In genomic region chr18:48595703-48596218, GRCh38 we compare ENCODE assay signal across 31 cellular contexts.
"Had no signal": no experiment of that assay in that cellular context is flagged by ENCODE, and none has a peak within 500 bp of the region (broad histone marks: within the 10 kb centered on the region; RNA-seq: fewer than 3 reads in every experiment).

No MANE protein-coding gene starts in this region.

- H3K27ac Mint-ChIP-seq: activated CD8-positive, alpha-beta T cell treated with anti-CD3 and anti-CD28 coated beads for 36 hours; activated naive CD8-positive, alpha-beta T cell treated with anti-CD3 and anti-CD28 coated beads, Interleukin-2, amount 50 U/mL, for 24 hours; activated T-helper 17 cell treated with anti-CD3 and anti-CD28 coated beads, Interleukin-2, amount 50 U/mL, for 72 hours; mesothelial cell of epicardium; nephron progenitor cell; stimulated activated naive B cell treated with anti-CD40 and anti-IgM and Interleukin-4, amounts not matched to agents 10 μg/mL and 1 μg/mL and 100 μg/mL, for 72 hours; T-helper 1 cell treated with Interleukin-12 subunit alpha and Interleukin-12 subunit beta and Interleukin-4 antibody, amounts not matched to agents 30 μg/mL and 1 μg/mL, for 36 hours had no signal

- H3K9me3 ChIP-seq: esophagus squamous epithelium, neutrophil, tibial nerve had no signal

- H3K36me3 Mint-ChIP-seq: naive B cell had no signal

- H3K4me3 ChIP-seq: esophagus squamous epithelium, hepatocyte, smooth muscle cell, tibial nerve had no signal

- FAIRE-seq: colon, frontal cortex, TTC549 had no signal

- H3K4me3 Mint-ChIP-seq: activated CD8-positive, alpha-beta T cell treated with anti-CD3 and anti-CD28 coated beads for 36 hours; activated naive CD8-positive, alpha-beta T cell treated with anti-CD3 and anti-CD28 coated beads, Interleukin-2, amount 50 U/mL, for 24 hours; activated T-cell treated with anti-CD3 and anti-CD28 coated beads, Interleukin-2, amount 50 U/mL, for 4 hours; activated T-helper 17 cell treated with anti-CD3 and anti-CD28 coated beads, Interleukin-2, amount 50 U/mL, for 72 hours; central memory CD8-positive, alpha-beta T cell; mesothelial cell of epicardium; naive B cell; nephron progenitor cell; stimulated activated naive B cell treated with anti-CD40 and anti-IgM and Interleukin-4, amounts not matched to agents 10 μg/mL and 1 μg/mL and 100 μg/mL, for 72 hours; T-helper 1 cell treated with Interleukin-12 subunit alpha and Interleukin-12 subunit beta and Interleukin-4 antibody, amounts not matched to agents 30 μg/mL and 1 μg/mL, for 36 hours had no signal

- H3K36me3 ChIP-seq: esophagus squamous epithelium, neutrophil had no signal

- ATAC-seq: activated CD8-positive, alpha-beta T cell treated with anti-CD3 and anti-CD28 coated beads for 36 hours; activated naive CD8-positive, alpha-beta T cell treated with anti-CD3 and anti-CD28 coated beads, Interleukin-2, amount 50 U/mL, for 24 hours; activated T-cell treated with anti-CD3 and anti-CD28 coated beads, Interleukin-2, amount 50 U/mL, for 4 hours; activated T-helper 17 cell treated with anti-CD3 and anti-CD28 coated beads, Interleukin-2, amount 50 U/mL, for 72 hours; stimulated activated naive B cell treated with anti-CD40 and anti-IgM and Interleukin-4, amounts not matched to agents 10 μg/mL and 1 μg/mL and 100 μg/mL, for 72 hours had no signal

- H3K4me1 Mint-ChIP-seq: activated naive CD8-positive, alpha-beta T cell treated with anti-CD3 and anti-CD28 coated beads, Interleukin-2, amount 50 U/mL, for 24 hours; activated T-helper 17 cell treated with anti-CD3 and anti-CD28 coated beads, Interleukin-2, amount 50 U/mL, for 72 hours; central memory CD8-positive, alpha-beta T cell; naive B cell; stimulated activated naive B cell treated with anti-CD40 and anti-IgM and Interleukin-4, amounts not matched to agents 10 μg/mL and 1 μg/mL and 100 μg/mL, for 72 hours had no signal

- H3K27me3 ChIP-seq: esophagus squamous epithelium, hepatocyte, neutrophil, tibial nerve had no signal

- H3K27ac ChIP-seq: hepatocyte, neutrophil, tibial nerve, VCaP had no signal

- H3K9me3 Mint-ChIP-seq: activated CD8-positive, alpha-beta T cell treated with anti-CD3 and anti-CD28 coated beads for 36 hours; activated naive CD8-positive, alpha-beta T cell treated with anti-CD3 and anti-CD28 coated beads, Interleukin-2, amount 50 U/mL, for 24 hours; activated T-cell treated with anti-CD3 and anti-CD28 coated beads, Interleukin-2, amount 50 U/mL, for 4 hours; activated T-helper 17 cell treated with anti-CD3 and anti-CD28 coated beads, Interleukin-2, amount 50 U/mL, for 72 hours; central memory CD8-positive, alpha-beta T cell; mesothelial cell of epicardium; naive B cell; nephron progenitor cell; stimulated activated naive B cell treated with anti-CD40 and anti-IgM and Interleukin-4, amounts not matched to agents 10 μg/mL and 1 μg/mL and 100 μg/mL, for 72 hours; T-helper 1 cell treated with Interleukin-12 subunit alpha and Interleukin-12 subunit beta and Interleukin-4 antibody, amounts not matched to agents 30 μg/mL and 1 μg/mL, for 36 hours had no signal

- DNase-seq: activated CD4-positive, alpha-beta T cell treated with anti-CD3 and anti-CD28 coated beads, Interleukin-2, amount 50 U/mL, for 1 hour; activated CD4-positive, CD25-positive, alpha-beta regulatory T cell treated with anti-CD3 and anti-CD28 coated beads, Interleukin-2, amount 50 U/mL, for 72 hours; activated CD8-positive, alpha-beta T cell treated with anti-CD3 and anti-CD28 coated beads for 36 hours; activated gamma-delta T cell treated with Interleukin-2 at 50 U/mL for 16 hours; activated naive CD4-positive, alpha-beta T cell treated with anti-CD3 and anti-CD28 coated beads, Interleukin-2, amount 50 U/mL, for 16 hours; activated naive CD8-positive, alpha-beta T cell treated with anti-CD3 and anti-CD28 coated beads, Interleukin-2, amount 50 U/mL, for 24 hours; activated T-cell treated with anti-CD3 and anti-CD28 coated beads, Interleukin-2, amount 50 U/mL, for 4 hours; amygdala; dermis blood vessel endothelial cell; effector CD4-positive, alpha-beta T cell; esophagus squamous epithelium; islet precursor cell; naive B cell; nephron progenitor cell; stimulated activated CD4-positive, alpha-beta T cell treated with anti-CD3 and anti-CD28 coated beads, Interleukin-1b, Interleukin-23, amount 100 ng/mL, for 48 hours; stimulated activated CD4-positive, alpha-beta T cell treated with anti-CD3 and anti-CD28 coated beads, Interleukin-4, amount 100 ng/mL, for 4 hours; stimulated activated CD8-positive, alpha-beta memory T cell treated with anti-CD3 and anti-CD28 coated beads, Interleukin-4, amount 100 ng/mL, for 48 hours; stimulated activated naive B cell treated with anti-CD40 and anti-IgM and Interleukin-4, amounts not matched to agents 10 μg/mL and 1 μg/mL and 100 μg/mL, for 72 hours; T-helper 9 cell had no signal
